Comparison of ENCODE assay signal across 8 cellular contexts in genomic region chr7:92835851-92836488, GRCh38. TPM values are rescaled to one million over a fixed set of nuclear protein-coding genes. Genes with fewer than 3 reads are reported as not detected.
A peak's percentile ranks its signal among the peaks of the same experiment; 100 is the strongest.
DNase-seq lines count a peak whose midpoint lies in the region; ATAC-seq and TF ChIP-seq lines count a peak whose summit lies in the region.

No MANE protein-coding gene starts in this region.

- H3K27me3 ChIP-seq in OCI-LY3 (ENCODE audit: low read depth, low read length) (peaks cover 29% of the 10 kb centered on the region), prostate gland (replicated peaks; ENCODE audit: insufficient read depth) (no peaks in the 10 kb centered on the region)

- peak overlapping the region; percentile 78 for H3K4me3 ChIP-seq in OCI-LY3 (ENCODE audit: low read length)
- H3K4me3 ChIP-seq in prostate gland: peak overlapping the region; percentile 63 to 77

- peak overlapping the region; percentile 95 for H3K4me2 ChIP-seq in OCI-LY3 (ENCODE audit: low read length)

- WGBS in prostate gland: 0% methylated on average over 30 of the region's 32 CpGs

- H3K27ac ChIP-seq in OCI-LY3 (ENCODE audit: low read length) (peak overlapping the region; percentile 85), prostate gland (peak overlapping the region; percentile 81 to 88)

- H3K4me1 ChIP-seq in OCI-LY3 (ENCODE audit: low read length) (peaks cover 19% of the 10 kb centered on the region), prostate gland (replicated peaks) (no peaks in the 10 kb centered on the region)

- no peak for TF ChIP-seq CTCF in OCI-LY3 (IDR thresholded peaks at IDR 0.05; ENCODE audit: low read depth, low read length)
- no peak for TF ChIP-seq CTCF in prostate gland (IDR thresholded peaks at IDR 0.05)

- peaks cover 18% of the 10 kb centered on the region for H4K20me1 ChIP-seq in OCI-LY3 (ENCODE audit: insufficient read depth, low read length)

- no peaks in the 10 kb centered on the region for H3K9me3 ChIP-seq in OCI-LY3 (ENCODE audit: insufficient read depth, low read length)
- no peaks in the 10 kb centered on the region for H3K9me3 ChIP-seq in prostate gland

- ATAC-seq in Right ventricle myocardium superior (ENCODE audit: poor library complexity) (peak; percentile 1), GM19467 (IDR thresholded peaks at IDR 0.05; ENCODE audit: unreplicated experiment) (no peak), HG03439 (IDR thresholded peaks at IDR 0.05; ENCODE audit: unreplicated experiment) (no peak)

- H3K36me3 ChIP-seq in OCI-LY3 (replicated peaks; ENCODE audit: low read depth, low read length) (peaks cover 18% of the 10 kb centered on the region), prostate gland (no peaks in the 10 kb centered on the region)

- intact Hi-C loops in Right ventricle myocardium superior (cut with DNase I): no loop called here
- intact Hi-C loops in prostate gland (cut with DNase I): loop anchor here (2.0 to 10.0 kb wide), 2 partner anchors 139 to 311 kb away; partner anchors contain the start of genes PEX1 and RBM48

- peak overlapping the region; percentile 7; the same call in 1 of the 2 replicates for H2AFZ ChIP-seq in OCI-LY3 (ENCODE audit: low read depth, low read length)

- peak; percentile 83 for DNase-seq in activated effector memory CD4-positive, alpha-beta T cell treated with anti-CD3 and anti-CD28 coated beads, Interleukin-2, amount 50 U/mL, for 16 hours
- peak; percentile 39 for DNase-seq in Right ventricle myocardium superior
- peak; percentile 10 for DNase-seq in prostate gland (ENCODE audit: low spot score)
- DNase-seq in amniotic stem cell (lab: John Stamatoyannopoulos, UW): no peak

- peak overlapping the region; percentile 92 for H3K9ac ChIP-seq in OCI-LY3 (ENCODE audit: low read length)

- peaks cover 51% of the 10 kb centered on the region for H3K79me2 ChIP-seq in OCI-LY3 (ENCODE audit: low read length)

- TF ChIP-seq POLR2A in GM19099 (IDR thresholded peaks at IDR 0.05; ENCODE audit: extremely low read depth, insufficient read length, low read depth): peak; percentile 49
- no peak for TF ChIP-seq POLR2A in prostate gland (IDR thresholded peaks at IDR 0.05)

RNA-seq across cellular contexts. Expression of gene CDK6, which starts 0.4 kb away (rescaled TPM):
- total RNA-seq in Right ventricle myocardium superior (22.3 TPM), prostate gland (10 to 100 TPM; 13.6 to 39.9 TPM)
